In the genomic region with DNA sequence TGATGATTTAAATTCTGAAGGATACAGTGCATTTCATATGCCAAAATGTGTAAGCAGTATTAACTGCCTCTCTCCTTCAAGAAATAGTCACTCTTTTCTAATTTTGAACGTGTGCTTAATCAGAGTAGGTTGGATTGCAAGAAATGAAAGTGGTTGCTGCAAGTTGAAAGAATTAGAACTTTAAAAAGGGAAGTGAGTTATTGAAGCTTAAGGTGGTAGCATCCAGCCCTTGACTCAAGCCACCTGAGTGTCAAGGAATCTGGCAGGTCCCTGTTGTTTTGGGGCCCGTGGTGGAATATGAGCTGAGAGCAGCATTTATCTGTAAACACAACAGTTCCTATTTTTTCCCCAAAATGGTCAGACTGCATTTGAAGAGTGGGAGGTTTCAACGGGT, we compare ENCODE assay signal across 8 cellular contexts. TPM values are rescaled to one million over a fixed set of nuclear protein-coding genes. Genes with fewer than 3 reads are reported as not detected.
DNase-seq lines count a peak whose midpoint lies in the region; ATAC-seq and TF ChIP-seq lines count a peak whose summit lies in the region.

No MANE protein-coding gene starts in this region.

- H3K27me3 Mint-ChIP-seq in nephron (ENCODE audit: low read depth): peaks cover 14% of the 10 kb centered on the region

- ATAC-seq in HG02759 (IDR thresholded peaks at IDR 0.05; ENCODE audit: unreplicated experiment): peak; percentile 9
- ATAC-seq in activated naive CD4-positive, alpha-beta T cell treated with anti-CD3 and anti-CD28 coated beads, Interleukin-2, amount 50 U/mL, for 72 hours: no peak

- TF ChIP-seq CTCF in GM12864 (IDR thresholded peaks at IDR 0.05; ENCODE audit: low read depth, low read length, missing control alignments): no peak
- no peak for TF ChIP-seq CTCF in nephron (IDR thresholded peaks at IDR 0.05; ENCODE audit: unreplicated experiment in 3 of 3)

- peak overlapping the region; percentile 76 for H3K4me3 ChIP-seq in GM12864 (ENCODE audit: low read depth, low read length)

- peaks cover 0 to 13% of the 10 kb centered on the region in 2 donors for H3K36me3 Mint-ChIP-seq in activated naive CD4-positive, alpha-beta T cell treated with anti-CD3 and anti-CD28 coated beads, Interleukin-2, amount 50 U/mL, for 72 hours
- H3K36me3 Mint-ChIP-seq in nephron (ENCODE audit: low read depth): peaks cover 23% of the 10 kb centered on the region

- H3K4me3 Mint-ChIP-seq in nephron: peak overlapping the region; percentile 93 to 96 (median 95)

- DNase-seq in GM12864 (ENCODE audit: low read depth) (no peak), globus pallidus (ENCODE audit: low spot score) (no peak), cerebellum (ENCODE audit: low spot score) (no peak)
- no peak for DNase-seq in activated naive CD4-positive, alpha-beta T cell treated with anti-CD3 and anti-CD28 coated beads, Interleukin-2, amount 50 U/mL, for 72 hours (ENCODE audit: low spot score in 2 of 2)
- DNase-seq in activated CD4-positive, CD25-positive, alpha-beta regulatory T cell treated with anti-CD3 and anti-CD28 coated beads, Interleukin-2, amount 50 U/mL, for 72 hours: no peak
- no peak for DNase-seq in stimulated activated CD4-positive, alpha-beta T cell treated with anti-CD3 and anti-CD28 coated beads, Interleukin-12 subunit alpha, Interleukin-12 subunit beta, amount 100 ng/mL, for 4 hours

- H3K4me1 Mint-ChIP-seq in nephron: peaks cover 34% of the 10 kb centered on the region

- H3K9me3 Mint-ChIP-seq in activated naive CD4-positive, alpha-beta T cell treated with anti-CD3 and anti-CD28 coated beads, Interleukin-2, amount 50 U/mL, for 72 hours: no peaks in the 10 kb centered on the region
- no peaks in the 10 kb centered on the region for H3K9me3 Mint-ChIP-seq in nephron

- H3K27ac Mint-ChIP-seq in activated naive CD4-positive, alpha-beta T cell treated with anti-CD3 and anti-CD28 coated beads, Interleukin-2, amount 50 U/mL, for 72 hours: peak overlapping the region; percentile 93 to 95
- H3K27ac Mint-ChIP-seq in nephron: peak overlapping the region; percentile 51 to 89 (median 74)

RNA-seq across cellular contexts. Expression of a gene that starts 1.7 kb away (rescaled TPM):
- total RNA-seq in activated naive CD4-positive, alpha-beta T cell treated with anti-CD3 and anti-CD28 coated beads, Interleukin-2, amount 50 U/mL, for 72 hours: 10 to 100 TPM; 40.0 to 70.7 TPM
- total RNA-seq in cerebellum: 632 TPM

RNA-seq across cellular contexts. Expression of a gene that starts 27.7 kb away (rescaled TPM):
- total RNA-seq in activated naive CD4-positive, alpha-beta T cell treated with anti-CD3 and anti-CD28 coated beads, Interleukin-2, amount 50 U/mL, for 72 hours: 1 to 10 TPM; 4.8 to 6.2 TPM
- total RNA-seq in cerebellum: 28.5 TPM
